14 cellular contexts compared by ENCODE assay signal in the genomic region with DNA sequence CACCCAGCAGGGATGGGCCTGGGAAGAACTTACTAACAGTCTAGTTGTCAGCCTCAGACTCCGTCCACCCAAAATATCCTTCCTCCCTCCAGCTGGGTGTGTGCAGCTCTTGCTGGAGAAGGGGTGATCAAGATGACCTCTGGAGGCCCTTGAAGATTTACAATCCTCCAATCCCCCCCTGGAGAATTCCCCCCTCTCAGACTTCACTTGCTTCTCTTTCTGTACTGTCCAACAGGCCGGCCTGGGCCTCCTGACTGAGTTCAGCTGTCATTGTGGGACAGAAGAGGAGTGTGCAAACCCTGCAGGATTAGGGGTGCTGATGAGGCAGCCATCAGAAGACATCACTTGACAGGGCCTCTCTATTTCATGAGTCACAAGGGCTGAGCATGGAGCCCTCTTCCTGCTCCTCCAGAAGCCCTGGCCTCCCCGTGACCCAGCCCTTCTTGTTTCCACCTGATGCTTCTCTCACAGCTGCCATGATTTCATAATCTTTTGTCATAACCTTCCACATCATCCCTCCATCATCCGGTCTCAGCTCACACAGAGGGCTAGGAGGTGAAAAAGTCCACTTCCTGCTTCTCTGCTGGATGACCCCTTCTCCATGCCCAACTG. TPM values are rescaled to one million over a fixed set of nuclear protein-coding genes. Genes with fewer than 3 reads are reported as not detected.
DNase-seq lines count a peak whose midpoint lies in the region; ATAC-seq, FAIRE-seq and TF ChIP-seq lines count a peak whose summit lies in the region.
"Had no signal": no experiment of that assay in that cellular context is flagged by ENCODE, and none has a peak within 500 bp of the region (broad histone marks: within the 10 kb centered on the region; RNA-seq: fewer than 3 reads in every experiment).

No MANE protein-coding gene starts in this region.

- H3K4me3 ChIP-seq in PC-3 (ENCODE audit: low read length) (no peak overlapping the region), H1 (ENCODE audit: extremely low read depth in 1 of 4, insufficient read depth in 2 of 4, low read depth in 3 of 4, low read length in 4 of 4) (no peak overlapping the region), gastrocnemius medialis (no peak overlapping the region)

- H2AFZ ChIP-seq in PC-3 (ENCODE audit: low read length), result no peak overlapping the region
- H2AFZ ChIP-seq in H1 (ENCODE audit: low read length), result no peak overlapping the region

- in situ Hi-C loops in gastrocnemius medialis (cut with MboI; ENCODE audit: low sequenced_read_pairs in 4 of 4), result no loop called here

- H3K4me1 ChIP-seq in PC-3 (ENCODE audit: insufficient read depth, low read length), result peaks cover 31% of the 10 kb centered on the region
- H3K4me1 ChIP-seq in H1 (replicated peaks in 1 of 4; ENCODE audit: control insufficient read depth in 3 of 4, insufficient read depth in 4 of 4, low read length in 3 of 4), result peaks cover 5 to 10% (median 8%) of the 10 kb centered on the region in 4 experiments; a peak in 6 of 7 replicates
- peaks cover 42 to 48% of the 10 kb centered on the region in 2 donors for H3K4me1 ChIP-seq in gastrocnemius medialis

- H4K5ac ChIP-seq in H1 (ENCODE audit: insufficient read length, low read depth, low read length), result no peak overlapping the region

- no peak overlapping the region for H4K8ac ChIP-seq in H1 (ENCODE audit: extremely low read depth, insufficient read depth, low read length)

- H3K9ac ChIP-seq in PC-3 (ENCODE audit: low read length), result no peak overlapping the region
- no peak overlapping the region for H3K9ac ChIP-seq in H1 (replicated peaks in 1 of 4; ENCODE audit: extremely low read depth in 1 of 4, low read depth in 3 of 4, low read length in 3 of 4)

- H3K18ac ChIP-seq in H1 (ENCODE audit: extremely low read depth, low read length), result no peak overlapping the region

- no peak overlapping the region for H3K23ac ChIP-seq in H1 (ENCODE audit: insufficient read length)

- 91% methylated on average over 4 of the region's 4 CpGs; no CpG with 5 or more reads in 1 of the 2 experiments for WGBS in H1 (ENCODE audit: extremely low coverage in 1 of 2, insufficient coverage in 1 of 2, insufficient read length in 1 of 2, insufficient replicate concordance in 2 of 2, low coverage in 1 of 2, low lambda C conversion rate in 2 of 2, missing lambda C conversion rate in 1 of 2), 2 experiments

- no peaks in the 10 kb centered on the region for H3K36me3 ChIP-seq in PC-3 (ENCODE audit: low read depth, low read length)
- no peaks in the 10 kb centered on the region for H3K36me3 ChIP-seq in H1 (ENCODE audit: control insufficient read depth in 2 of 4, insufficient read depth in 4 of 4, low read length in 3 of 4)
- H3K36me3 ChIP-seq in gastrocnemius medialis, result no peaks in the 10 kb centered on the region

- H3K56ac ChIP-seq in H1 (replicated peaks; ENCODE audit: insufficient read length, low read depth, low read length), result no peak overlapping the region

- H4K20me1 ChIP-seq in PC-3 (ENCODE audit: low read length) (no peaks in the 10 kb centered on the region), H1 (replicated peaks in 1 of 2; ENCODE audit: control insufficient read depth in 1 of 2, insufficient read depth in 2 of 2, low read length in 2 of 2) (no peaks in the 10 kb centered on the region)

- TF ChIP-seq POLR2A in H1 (IDR thresholded peaks at IDR 0.05; ENCODE audit: control extremely low read depth in 1 of 2, low read depth in 2 of 2, low read length in 2 of 2) (no peak), gastrocnemius medialis (IDR thresholded peaks at IDR 0.05) (peak; percentile 26 to 33)

- no peaks in the 10 kb centered on the region for H3K79me1 ChIP-seq in H1 (ENCODE audit: low read depth, low read length)

- no peak overlapping the region for H3K4ac ChIP-seq in H1 (replicated peaks; ENCODE audit: insufficient read length, low read depth, low read length)

- intact Hi-C loops in cardiac septum (cut with DNase I), result loop anchor here (1.0 kb wide), 1 partner anchor 22 kb away; no protein-coding TSS in a partner anchor
- intact Hi-C loops in left ventricle myocardium superior (cut with micrococcal nuclease), result no loop called here
- intact Hi-C loops in PC-3 (cut with micrococcal nuclease), result no loop called here
- intact Hi-C loops in gastrocnemius medialis (cut with DNase I; ENCODE audit: low total_unique reads), result loop anchor here (5.0 kb wide), 3 partner anchors 61 to 289 kb away; a partner anchor contains a TSS

- no peak for TF ChIP-seq CTCF in PC-3 (conservative IDR thresholded peaks at IDR 0.05; ENCODE audit: low read depth, low read length)
- TF ChIP-seq CTCF in H1 (IDR thresholded peaks at IDR 0.05; ENCODE audit: control extremely low read depth in 1 of 3, insufficient read depth in 1 of 3, low read depth in 1 of 3, low read length in 3 of 3), result no peak
- no peak for TF ChIP-seq CTCF in gastrocnemius medialis (IDR thresholded peaks at IDR 0.05 in 4 of 5, conservative IDR thresholded peaks at IDR 0.05 in 1 of 5)

- no peak overlapping the region for H2BK20ac ChIP-seq in H1 (ENCODE audit: low read length)

- H3K4me2 ChIP-seq in PC-3 (ENCODE audit: low read length), result no peak overlapping the region
- no peak overlapping the region for H3K4me2 ChIP-seq in H1 (ENCODE audit: insufficient read depth in 1 of 2, low read depth in 2 of 2, low read length in 2 of 2)

- POLR2A ChIA-PET in PC-3 (lab: Charles Lee; ENCODE audit: unreplicated experiment), result no interaction called here
- POLR2A ChIA-PET in H1 (lab: Charles Lee; ENCODE audit: partially characterized antibody), result interaction anchor here (0.7 to 0.9 kb wide), 3 partner anchors 11 to 1430 kb away, joined by 3 to 4 read pairs (median 3); a partner anchor contains a TSS

- H3K9me2 ChIP-seq in PC-3 (replicated peaks; ENCODE audit: low read length), result no peaks in the 10 kb centered on the region

- no peaks in the 10 kb centered on the region for H3F3A ChIP-seq in PC-3 (ENCODE audit: low read length, unreplicated experiment)

- no peak for FAIRE-seq in H1 (lab: Jason Lieb, UNC)

- no peak for TF ChIP-seq RAD21 in H1 (IDR thresholded peaks at IDR 0.05 in 1 of 2, conservative IDR thresholded peaks at IDR 0.05 in 1 of 2; ENCODE audit: low read depth in 2 of 2, low read length in 2 of 2)

- DNase-seq in cardiac septum (ENCODE audit: low spot score) (peak; percentile 53), left ventricle myocardium superior (no peak), PC-3 (peak; percentile 58), H1 (ENCODE audit: low read depth in 1 of 2, low spot score in 2 of 2) (no peak), gastrocnemius medialis (peak; percentile 79 to 92), HuH-7 (ENCODE audit: low spot score) (no peak), NCI-H510A (lab: John Stamatoyannopoulos, UW) (no peak)
- DNase-seq: activated CD4-positive, alpha-beta T cell treated with anti-CD3 and anti-CD28 coated beads, Interleukin-2, amount 10 ng/mL, durations not matched to agents 24 days and 14 days; AML-193; GF-D8; stimulated activated CD4-positive, alpha-beta T cell treated with anti-CD3 and anti-CD28 coated beads, Interleukin-2, amount 100 ng/mL, for 48 hours; stimulated activated naive CD8-positive, alpha-beta T cell treated with anti-CD3 and anti-CD28 coated beads, Interleukin-15, Interleukin-2, amounts not matched to agents 100 U/mL and 50 U/mL, for 24 hours had no signal

- no peak overlapping the region for H3K27ac ChIP-seq in PC-3 (ENCODE audit: low read length)
- H3K27ac ChIP-seq in H1 (ENCODE audit: low read depth, low read length), result no peak overlapping the region; the same call in 1 of the 2 replicates
- peak overlapping the region; percentile 95 to 98 (median 96) for H3K27ac ChIP-seq in gastrocnemius medialis

- CTCF ChIA-PET in PC-3 (lab: Charles Lee), result no interaction called here
- CTCF ChIA-PET in H1 (lab: Charles Lee; ENCODE audit: partially characterized antibody), result interaction anchor here (0.6 to 3.0 kb wide), 4 partner anchors 9 to 138 kb away, joined by 3 to 20 read pairs (median 6); no protein-coding TSS in a partner anchor

- no TSS peak for BruUV-seq in PC-3 (replicated peaks; lab: Mats Ljungman, UMichigan)

- no peak overlapping the region for H2AK5ac ChIP-seq in H1 (ENCODE audit: low read depth, low read length)

- no peak overlapping the region for H2BK12ac ChIP-seq in H1 (ENCODE audit: low read depth, low read length)

- H3K9me3 ChIP-seq in PC-3 (ENCODE audit: low read length) (no peaks in the 10 kb centered on the region), H1 (ENCODE audit: insufficient read depth in 2 of 2, low read depth in 1 of 2, low read length in 1 of 2) (no peaks in the 10 kb centered on the region), gastrocnemius medialis (no peaks in the 10 kb centered on the region)

- no peaks in the 10 kb centered on the region for H3K79me2 ChIP-seq in PC-3 (ENCODE audit: low read length)
- no peaks in the 10 kb centered on the region for H3K79me2 ChIP-seq in H1 (ENCODE audit: control insufficient read depth in 1 of 2, insufficient read depth in 2 of 2, low read length in 2 of 2)

- TF ChIP-seq EP300 in H1 (IDR thresholded peaks at IDR 0.05; ENCODE audit: borderline replicate concordance in 1 of 2, low read depth in 2 of 2, low read length in 2 of 2), result no peak

- no peak overlapping the region for H2BK5ac ChIP-seq in H1 (ENCODE audit: low read depth, low read length)

- H3K27me3 ChIP-seq in PC-3 (ENCODE audit: low read length), result no peaks in the 10 kb centered on the region
- H3K27me3 ChIP-seq in H1 (replicated peaks in 1 of 4; ENCODE audit: control insufficient read depth in 3 of 4, extremely low read depth in 1 of 4, insufficient read depth in 3 of 4, low read length in 3 of 4), result peaks cover 2 to 6% (median 4%) of the 10 kb centered on the region in 4 experiments; a peak in 4 of 7 replicates
- H3K27me3 ChIP-seq in gastrocnemius medialis, result no peaks in the 10 kb centered on the region

- no peak overlapping the region for H2BK120ac ChIP-seq in H1 (replicated peaks; ENCODE audit: low read depth, low read length)

- 0 out of 2 replicates have a peak overlapping the region, but pooled peaks have one; percentile 95 for H2BK15ac ChIP-seq in H1 (ENCODE audit: low read length)

- H3K14ac ChIP-seq in H1 (ENCODE audit: insufficient read length), result no peak overlapping the region

- ATAC-seq in left ventricle myocardium superior (no peak), PC-3 (no peak), gastrocnemius medialis (peak; percentile 23 to 32), HG02798 (IDR thresholded peaks at IDR 0.05; ENCODE audit: poor library complexity, unreplicated experiment) (no peak)
- ATAC-seq: stimulated activated naive CD8-positive, alpha-beta T cell treated with anti-CD3 and anti-CD28 coated beads, Interleukin-15, Interleukin-2, amounts not matched to agents 100 U/mL and 50 U/mL, for 24 hours had no signal

- peaks cover 5% of the 10 kb centered on the region; the same call in 1 of the 2 replicates for H3K23me2 ChIP-seq in H1 (ENCODE audit: low read depth, low read length)

- no peak overlapping the region for H4K91ac ChIP-seq in H1 (replicated peaks; ENCODE audit: insufficient read length, low read length)

RNA-seq across cellular contexts. Expression of a gene that starts 17.5 kb away (rescaled TPM):
- total RNA-seq in cardiac septum, result 0.05 TPM
- total RNA-seq in left ventricle myocardium superior, result not detected
- 0.04 and 0.63 TPM in 2 replicates for total RNA-seq in PC-3 (2014; rRNA removed)
- not detected in 2 replicates for total RNA-seq in H1 (2021; fragmentation: NEBNext Ultra II Directional; extraction: Animal tissue kit (Norgen Biotek cat#: 25700))
- polyA plus RNA-seq in H1 (2011; rRNA removed), result not detected in 2 replicates
- not detected for polyA plus RNA-seq in H1 (2011; cell fraction: cytosol; rRNA removed)
- polyA plus RNA-seq in H1 (2011; cell fraction: nucleus; rRNA removed), result not detected
- not detected in 4 replicates for polyA plus RNA-seq in H1 (2012, experiment 1 of 2)
- polyA plus RNA-seq in H1 (2012, experiment 2 of 2), result not detected
- not detected for polyA plus RNA-seq in H1 (2013, experiment 1 of 2)
- not detected for polyA plus RNA-seq in H1 (2013, experiment 2 of 2)
- polyA minus RNA-seq in H1 (2011; rRNA and poly(A)+ RNA removed), result not detected in 2 replicates
- polyA minus RNA-seq in H1 (2011; cell fraction: cytosol; rRNA and poly(A)+ RNA removed), result not detected
- not detected for polyA minus RNA-seq in H1 (2011; cell fraction: nucleus; rRNA and poly(A)+ RNA removed)
- 100 to 1,000 TPM in 1 of 4 donors, 10 to 100 TPM in 3; 11.2 to 113 (median 27.7) TPM for total RNA-seq in gastrocnemius medialis
- total RNA-seq: activated CD4-positive, alpha-beta T cell treated with anti-CD3 and anti-CD28 coated beads, Interleukin-2, amount 10 ng/mL, durations not matched to agents 24 days and 14 days; lung microvascular endothelial cell had no signal

RNA-seq across cellular contexts. Expression of a gene that starts 18.8 kb away (rescaled TPM):
- total RNA-seq in cardiac septum (25.0 TPM), left ventricle myocardium superior (20.5 TPM), PC-3 (2014; rRNA removed) (428 and 435 TPM in 2 replicates), gastrocnemius medialis (10 to 100 TPM; 11.9 to 38.8 (median 13.0) TPM)
- 79.9 and 83.2 TPM in 2 replicates for total RNA-seq in H1 (2021; fragmentation: NEBNext Ultra II Directional; extraction: Animal tissue kit (Norgen Biotek cat#: 25700))
- polyA plus RNA-seq in H1 (2011; rRNA removed), result 181 and 202 TPM in 2 replicates
- 193 TPM for polyA plus RNA-seq in H1 (2011; cell fraction: cytosol; rRNA removed)
- polyA plus RNA-seq in H1 (2011; cell fraction: nucleus; rRNA removed), result 404 TPM
- 71.3 to 146 TPM (median 132 TPM) in 4 replicates for polyA plus RNA-seq in H1 (2012, experiment 1 of 2)
- polyA plus RNA-seq in H1 (2012, experiment 2 of 2), result 179 TPM
- polyA plus RNA-seq in H1 (2013, experiment 1 of 2), result 79.7 TPM
- 94.6 TPM for polyA plus RNA-seq in H1 (2013, experiment 2 of 2)
- 189 and 196 TPM in 2 replicates for polyA minus RNA-seq in H1 (2011; rRNA and poly(A)+ RNA removed)
- 42.0 TPM for polyA minus RNA-seq in H1 (2011; cell fraction: cytosol; rRNA and poly(A)+ RNA removed)
- 55.3 TPM for polyA minus RNA-seq in H1 (2011; cell fraction: nucleus; rRNA and poly(A)+ RNA removed)

RNA-seq across cellular contexts. Expression of a gene that starts 46.1 kb away (rescaled TPM):
- total RNA-seq in cardiac septum (not detected), left ventricle myocardium superior (not detected), PC-3 (2014; rRNA removed) (2.4 and 3.1 TPM in 2 replicates), gastrocnemius medialis (not detected)
- 0.41 and 0.44 TPM in 2 replicates for total RNA-seq in H1 (2021; fragmentation: NEBNext Ultra II Directional; extraction: Animal tissue kit (Norgen Biotek cat#: 25700))
- 0.29 and 0.31 TPM in 2 replicates for polyA plus RNA-seq in H1 (2011; rRNA removed)
- polyA plus RNA-seq in H1 (2011; cell fraction: cytosol; rRNA removed), result 0.13 TPM
- polyA plus RNA-seq in H1 (2011; cell fraction: nucleus; rRNA removed), result 0.33 TPM
- polyA plus RNA-seq in H1 (2012, experiment 1 of 2), result 0.21 to 0.52 TPM (median 0.34 TPM) in 4 replicates
- polyA plus RNA-seq in H1 (2012, experiment 2 of 2), result 0.30 TPM
- polyA plus RNA-seq in H1 (2013, experiment 1 of 2), result 0.10 TPM
- polyA plus RNA-seq in H1 (2013, experiment 2 of 2), result 0.09 TPM
- polyA minus RNA-seq in H1 (2011; rRNA and poly(A)+ RNA removed), result not detected in 2 replicates
- polyA minus RNA-seq in H1 (2011; cell fraction: cytosol; rRNA and poly(A)+ RNA removed), result not detected
- polyA minus RNA-seq in H1 (2011; cell fraction: nucleus; rRNA and poly(A)+ RNA removed), result 0.40 TPM
- total RNA-seq: activated CD4-positive, alpha-beta T cell treated with anti-CD3 and anti-CD28 coated beads, Interleukin-2, amount 10 ng/mL, durations not matched to agents 24 days and 14 days; lung microvascular endothelial cell had no signal

Comparison
In these comparisons a context has a peak if more than half of its experiments do, and no peak if none do; other contexts are left out.
1. DNase-seq: peak in cardiac septum (single experiment), PC-3 (single experiment) and gastrocnemius medialis (2 of 2); none in left ventricle myocardium superior (single experiment), H1 (0 of 2), HuH-7 (single experiment) and NCI-H510A (single experiment).
2. intact Hi-C loops: an anchor here in cardiac septum (1.0 kb wide) and gastrocnemius medialis (5.0 kb wide); none called in left ventricle myocardium superior and PC-3.
3. ATAC-seq: peak in gastrocnemius medialis (2 of 2); none in left ventricle myocardium superior (single experiment), PC-3 (single experiment) and HG02798 (single experiment).
4. H3K27ac ChIP-seq: peak in gastrocnemius medialis (4 of 4); none in PC-3 (single experiment) and H1 (single experiment).
5. POLR2A ChIP-seq: peak in gastrocnemius medialis (2 of 2); none in H1 (0 of 2).